15 cellular contexts compared by ENCODE assay signal in the genomic region with DNA sequence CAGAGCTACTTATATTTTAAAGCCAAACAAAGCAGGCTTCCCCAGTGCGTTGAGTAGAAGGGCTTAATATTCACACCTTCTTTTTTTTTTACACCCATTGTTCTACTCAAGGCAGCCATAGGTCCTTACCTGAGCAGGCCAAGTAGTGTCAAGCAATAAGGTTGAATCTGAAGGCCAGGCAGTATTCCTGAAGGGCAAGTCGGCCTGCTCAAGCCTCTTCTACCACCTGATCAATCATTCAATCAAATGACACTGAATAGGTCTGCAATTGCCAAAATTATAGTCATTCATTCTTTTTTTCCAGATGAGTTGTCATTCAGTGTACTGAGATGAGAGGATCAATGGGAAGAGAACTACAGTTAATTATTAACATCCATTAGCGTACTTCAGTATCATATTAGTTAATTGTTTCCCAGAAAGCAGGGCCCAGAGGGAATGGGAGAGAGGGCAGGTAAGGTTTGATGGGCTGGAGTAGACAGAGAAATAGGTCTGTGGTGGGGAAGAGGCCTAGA. TPM values are rescaled to one million over a fixed set of nuclear protein-coding genes. Genes with fewer than 3 reads are reported as not detected.
DNase-seq lines count a peak whose midpoint lies in the region; ATAC-seq and TF ChIP-seq lines count a peak whose summit lies in the region.
"Had no signal": no experiment of that assay in that cellular context is flagged by ENCODE, and none has a peak within 500 bp of the region (broad histone marks: within the 10 kb centered on the region; RNA-seq: fewer than 3 reads in every experiment).

No MANE protein-coding gene starts in this region.

- no peaks in the 10 kb centered on the region for H3K9me3 Mint-ChIP-seq in endodermal cell
- no peaks in the 10 kb centered on the region for H3K9me3 Mint-ChIP-seq in neural crest cell

- H3K4me3 Mint-ChIP-seq in endodermal cell (no peak overlapping the region), neural crest cell (no peak overlapping the region)

- TF ChIP-seq POLR2A in body of pancreas (IDR thresholded peaks at IDR 0.05), result no peak

- no peaks in the 10 kb centered on the region for H3K9me3 ChIP-seq in HUES48 (ENCODE audit: control insufficient read depth, insufficient read depth, low read length)
- H3K9me3 ChIP-seq in endodermal cell (ENCODE audit: control insufficient read depth, low read length), result no peaks in the 10 kb centered on the region
- no peaks in the 10 kb centered on the region for H3K9me3 ChIP-seq in body of pancreas
- H3K9me3 ChIP-seq: BLaER1 treated with 17β-estradiol and CSF1 and Interleukin-3, amounts not matched to agents 10 nM and 100 nM; MG63 had no signal

- H3K4me1 Mint-ChIP-seq in endodermal cell (peaks cover 31% of the 10 kb centered on the region), neural crest cell (no peaks in the 10 kb centered on the region)

- peak overlapping the region; percentile 43 for H3K27ac ChIP-seq in 22Rv1
- peak overlapping the region; percentile 31 for H3K27ac ChIP-seq in HUES48 (ENCODE audit: low read depth, low read length)
- H3K27ac ChIP-seq in endodermal cell (ENCODE audit: low read depth, low read length), result no peak overlapping the region
- no peak overlapping the region for H3K27ac ChIP-seq in body of pancreas
- H3K27ac ChIP-seq: BLaER1 treated with 17β-estradiol and CSF1 and Interleukin-3, amounts not matched to agents 10 nM and 100 nM; KMS-11 had no signal

- no peak for DNase-seq in endodermal cell
- no peak for DNase-seq in neural crest cell (ENCODE audit: low read depth, low spot score)
- no peak for DNase-seq in GM19238 (ENCODE audit: insufficient read length, low spot score)
- DNase-seq in MV-4-11 (lab: John Stamatoyannopoulos, UW), result no peak
- no peak for DNase-seq in body of pancreas
- DNase-seq: 8988T, MG63, NCI-H187 treated with DMSO at 0.1 percent for 48 hours, Right ventricle myocardium superior had no signal

- intact Hi-C loops in body of pancreas (cut with DNase I), result loop anchor here (5.0 kb wide), 1 partner anchor 176 kb away; a partner anchor contains a TSS

- 68 to 70% methylated on average over 2 to 3 of the region's 3 CpGs for WGBS in endodermal cell (ENCODE audit: insufficient coverage in 1 of 2, insufficient read length in 1 of 2), 2 experiments
- WGBS in body of pancreas, 2 donors, result 26 to 37% methylated on average over 3 of the region's 3 CpGs

- H3K4me3 ChIP-seq in HUES48 (ENCODE audit: low read depth, low read length) (no peak overlapping the region), endodermal cell (ENCODE audit: low read length) (no peak overlapping the region), body of pancreas (no peak overlapping the region)
- H3K4me3 ChIP-seq: BLaER1 treated with 17β-estradiol and CSF1 and Interleukin-3, amounts not matched to agents 10 nM and 100 nM; GM12878; MG63 had no signal

- no peaks in the 10 kb centered on the region for H3K4me1 ChIP-seq in HUES48 (ENCODE audit: control insufficient read depth, insufficient read depth, low read length)
- peaks cover 7% of the 10 kb centered on the region for H3K4me1 ChIP-seq in endodermal cell (ENCODE audit: control insufficient read depth, insufficient read depth, low read length)
- peaks cover 33% of the 10 kb centered on the region for H3K4me1 ChIP-seq in body of pancreas

- no peak for TF ChIP-seq CTCF in 22Rv1 (IDR thresholded peaks at IDR 0.05)
- no peak for TF ChIP-seq CTCF in endodermal cell (conservative IDR thresholded peaks at IDR 0.05)
- TF ChIP-seq CTCF in neural crest cell (conservative IDR thresholded peaks at IDR 0.05), result no peak
- TF ChIP-seq CTCF in body of pancreas (IDR thresholded peaks at IDR 0.05), result no peak

- H3K36me3 ChIP-seq in HUES48 (ENCODE audit: control insufficient read depth, insufficient read depth, low read length) (no peaks in the 10 kb centered on the region), endodermal cell (ENCODE audit: control insufficient read depth, insufficient read depth, low read length) (no peaks in the 10 kb centered on the region), body of pancreas (replicated peaks in 1 of 2; ENCODE audit: insufficient read depth in 1 of 2, low read depth in 2 of 2) (no peaks in the 10 kb centered on the region)
- H3K36me3 ChIP-seq: MG63 had no signal

- no peak for ATAC-seq in SK-N-SH treated with all-trans-retinoic acid at 6 μM for 48 hours
- ATAC-seq in body of pancreas, result no peak

- H3K36me3 Mint-ChIP-seq in endodermal cell (ENCODE audit: low read depth), result no peaks in the 10 kb centered on the region
- no peaks in the 10 kb centered on the region for H3K36me3 Mint-ChIP-seq in neural crest cell (ENCODE audit: low read depth)

- H3K9ac ChIP-seq in HUES48 (ENCODE audit: low read depth, low read length) (no peak overlapping the region), endodermal cell (ENCODE audit: extremely low read depth, low read length, poor library complexity, severe bottlenecking) (no peak overlapping the region)
- H3K9ac ChIP-seq: BLaER1 treated with 17β-estradiol and CSF1 and Interleukin-3, amounts not matched to agents 10 nM and 100 nM; KMS-11 had no signal

- no peaks in the 10 kb centered on the region for H3K27me3 Mint-ChIP-seq in endodermal cell (ENCODE audit: insufficient read depth)
- H3K27me3 Mint-ChIP-seq in neural crest cell (ENCODE audit: low read depth), result no peaks in the 10 kb centered on the region

- H3K27me3 ChIP-seq in HUES48 (ENCODE audit: control insufficient read depth, insufficient read depth, low read length), result no peaks in the 10 kb centered on the region
- no peaks in the 10 kb centered on the region for H3K27me3 ChIP-seq in endodermal cell (ENCODE audit: control insufficient read depth, insufficient read depth, low read length, poor library complexity, severe bottlenecking)
- no peaks in the 10 kb centered on the region for H3K27me3 ChIP-seq in body of pancreas
- H3K27me3 ChIP-seq: BLaER1 treated with 17β-estradiol and CSF1 and Interleukin-3, amounts not matched to agents 10 nM and 100 nM; MG63 had no signal

- H3K27ac Mint-ChIP-seq in endodermal cell (peak overlapping the region; percentile 62), neural crest cell (ENCODE audit: unreplicated experiment) (peak overlapping the region; percentile 11)

TF ChIP-seq in SK-N-SH treated with all-trans-retinoic acid at 6 μM for 48 hours, 23 proteins besides CTCF, POLR2A, EP300 and RAD21 (continues in another document):
- TF ChIP-seq ARNTL (CRISPR knock-in tag; IDR thresholded peaks at IDR 0.05; ENCODE audit: borderline replicate concordance, low read depth) (no peak), TCF4 (CRISPR knock-in tag; IDR thresholded peaks at IDR 0.05; ENCODE audit: borderline replicate concordance) (no peak), ZFP3 (CRISPR knock-in tag; IDR thresholded peaks at IDR 0.05) (no peak), ISL1 (CRISPR knock-in tag; IDR thresholded peaks at IDR 0.05) (no peak)
- TF ChIP-seq, protein P1, sequence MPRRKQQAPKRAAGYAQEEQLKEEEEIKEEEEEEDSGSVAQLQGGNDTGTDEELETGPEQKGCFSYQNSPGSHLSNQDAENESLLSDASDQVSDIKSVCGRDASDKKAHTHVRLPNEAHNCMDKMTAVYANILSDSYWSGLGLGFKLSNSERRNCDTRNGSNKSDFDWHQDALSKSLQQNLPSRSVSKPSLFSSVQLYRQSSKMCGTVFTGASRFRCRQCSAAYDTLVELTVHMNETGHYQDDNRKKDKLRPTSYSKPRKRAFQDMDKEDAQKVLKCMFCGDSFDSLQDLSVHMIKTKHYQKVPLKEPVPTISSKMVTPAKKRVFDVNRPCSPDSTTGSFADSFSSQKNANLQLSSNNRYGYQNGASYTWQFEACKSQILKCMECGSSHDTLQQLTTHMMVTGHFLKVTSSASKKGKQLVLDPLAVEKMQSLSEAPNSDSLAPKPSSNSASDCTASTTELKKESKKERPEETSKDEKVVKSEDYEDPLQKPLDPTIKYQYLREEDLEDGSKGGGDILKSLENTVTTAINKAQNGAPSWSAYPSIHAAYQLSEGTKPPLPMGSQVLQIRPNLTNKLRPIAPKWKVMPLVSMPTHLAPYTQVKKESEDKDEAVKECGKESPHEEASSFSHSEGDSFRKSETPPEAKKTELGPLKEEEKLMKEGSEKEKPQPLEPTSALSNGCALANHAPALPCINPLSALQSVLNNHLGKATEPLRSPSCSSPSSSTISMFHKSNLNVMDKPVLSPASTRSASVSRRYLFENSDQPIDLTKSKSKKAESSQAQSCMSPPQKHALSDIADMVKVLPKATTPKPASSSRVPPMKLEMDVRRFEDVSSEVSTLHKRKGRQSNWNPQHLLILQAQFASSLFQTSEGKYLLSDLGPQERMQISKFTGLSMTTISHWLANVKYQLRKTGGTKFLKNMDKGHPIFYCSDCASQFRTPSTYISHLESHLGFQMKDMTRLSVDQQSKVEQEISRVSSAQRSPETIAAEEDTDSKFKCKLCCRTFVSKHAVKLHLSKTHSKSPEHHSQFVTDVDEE (CRISPR knock-in tag; IDR thresholded peaks at IDR 0.05), result no peak
- TF ChIP-seq, protein P2, sequence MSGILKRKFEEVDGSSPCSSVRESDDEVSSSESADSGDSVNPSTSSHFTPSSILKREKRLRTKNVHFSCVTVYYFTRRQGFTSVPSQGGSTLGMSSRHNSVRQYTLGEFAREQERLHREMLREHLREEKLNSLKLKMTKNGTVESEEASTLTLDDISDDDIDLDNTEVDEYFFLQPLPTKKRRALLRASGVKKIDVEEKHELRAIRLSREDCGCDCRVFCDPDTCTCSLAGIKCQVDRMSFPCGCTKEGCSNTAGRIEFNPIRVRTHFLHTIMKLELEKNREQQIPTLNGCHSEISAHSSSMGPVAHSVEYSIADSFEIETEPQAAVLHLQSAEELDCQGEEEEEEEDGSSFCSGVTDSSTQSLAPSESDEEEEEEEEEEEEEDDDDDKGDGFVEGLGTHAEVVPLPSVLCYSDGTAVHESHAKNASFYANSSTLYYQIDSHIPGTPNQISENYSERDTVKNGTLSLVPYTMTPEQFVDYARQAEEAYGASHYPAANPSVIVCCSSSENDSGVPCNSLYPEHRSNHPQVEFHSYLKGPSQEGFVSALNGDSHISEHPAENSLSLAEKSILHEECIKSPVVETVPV (CRISPR knock-in tag; IDR thresholded peaks at IDR 0.05), result no peak
- TF ChIP-seq, protein P3, sequence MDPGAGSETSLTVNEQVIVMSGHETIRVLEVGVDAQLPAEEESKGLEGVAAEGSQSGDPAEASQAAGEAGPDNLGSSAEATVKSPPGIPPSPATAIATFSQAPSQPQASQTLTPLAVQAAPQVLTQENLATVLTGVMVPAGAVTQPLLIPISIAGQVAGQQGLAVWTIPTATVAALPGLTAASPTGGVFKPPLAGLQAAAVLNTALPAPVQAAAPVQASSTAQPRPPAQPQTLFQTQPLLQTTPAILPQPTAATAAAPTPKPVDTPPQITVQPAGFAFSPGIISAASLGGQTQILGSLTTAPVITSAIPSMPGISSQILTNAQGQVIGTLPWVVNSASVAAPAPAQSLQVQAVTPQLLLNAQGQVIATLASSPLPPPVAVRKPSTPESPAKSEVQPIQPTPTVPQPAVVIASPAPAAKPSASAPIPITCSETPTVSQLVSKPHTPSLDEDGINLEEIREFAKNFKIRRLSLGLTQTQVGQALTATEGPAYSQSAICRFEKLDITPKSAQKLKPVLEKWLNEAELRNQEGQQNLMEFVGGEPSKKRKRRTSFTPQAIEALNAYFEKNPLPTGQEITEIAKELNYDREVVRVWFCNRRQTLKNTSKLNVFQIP (CRISPR knock-in tag; IDR thresholded peaks at IDR 0.05; ENCODE audit: borderline replicate concordance, low read depth), result no peak

RNA-seq across cellular contexts. Expression of a gene that starts 11.9 kb away (rescaled TPM):
- total RNA-seq in endodermal cell, result 10 to 100 TPM; 70.0 to 89.7 TPM
- 36.8 TPM for polyA plus RNA-seq in endodermal cell (2013, experiment 1 of 2)
- 37.3 TPM for polyA plus RNA-seq in endodermal cell (2013, experiment 2 of 2)
- total RNA-seq in neural crest cell, result 78.0 and 80.4 TPM in 2 replicates
- total RNA-seq in body of pancreas, result 10 to 100 TPM; 24.7 to 41.5 TPM

Comparison
In these comparisons a context has a peak if more than half of its experiments do, and no peak if none do; other contexts are left out.
1. H3K27ac ChIP-seq: peak in 22Rv1 (single experiment) and HUES48 (single experiment); none in endodermal cell (single experiment) and body of pancreas (0 of 4).